Comparison of ENCODE assay signal across 8 cellular contexts in genomic region chr2:87455209-87455842, GRCh38.
DNase-seq lines count a peak whose midpoint lies in the region; ATAC-seq and TF ChIP-seq lines count a peak whose summit lies in the region.
"Not testable (repeated sequence)": the region's sequence is repeated elsewhere in the genome, so short reads cannot be mapped to it uniquely, and the experiment has no call there.

No MANE protein-coding gene starts in this region.

- H3K4me1 Mint-ChIP-seq in CD4-positive, alpha-beta T cell (ENCODE audit: low read depth); stimulated activated effector memory CD8-positive, alpha-beta T cell treated with anti-CD3 and anti-CD28 coated beads, Interleukin-12 subunit alpha, Interleukin-12 subunit beta, amount 100 ng/mL, for 72 hours: not testable (repeated sequence)
- H3K4me1 Mint-ChIP-seq in activated T-cell treated with anti-CD3 and anti-CD28 coated beads, Interleukin-2, amount 50 U/mL, for 4 hours (ENCODE audit: low read depth), result peaks cover 23% of the 10 kb centered on the region
- peaks cover 17% of the 10 kb centered on the region for H3K4me1 Mint-ChIP-seq in endothelial cell (ENCODE audit: unreplicated experiment)

- not testable (repeated sequence) for DNase-seq in CD4-positive, alpha-beta T cell; activated T-cell treated with anti-CD3 and anti-CD28 coated beads, Interleukin-2, amount 50 U/mL, for 4 hours; endothelial cell (ENCODE audit: low spot score); lung (ENCODE audit: low spot score)
- peak in 1 of 2 donors; percentile 55 for DNase-seq in stimulated activated effector memory CD8-positive, alpha-beta T cell treated with anti-CD3 and anti-CD28 coated beads, Interleukin-12 subunit alpha, Interleukin-12 subunit beta, amount 100 ng/mL, for 72 hours (ENCODE audit: low spot score in 2 of 2)

- POLR2A ChIA-PET in CD4-positive, alpha-beta T cell (lab: Charles Lee), result not testable (repeated sequence)

- H2AFZ ChIP-seq in KMS-11 (ENCODE audit: low read depth), result not testable (repeated sequence)

- H3K27ac Mint-ChIP-seq in CD4-positive, alpha-beta T cell, result not testable (repeated sequence)
- peak overlapping the region; percentile 64 for H3K27ac Mint-ChIP-seq in endothelial cell (ENCODE audit: unreplicated experiment)
- peak overlapping the region; percentile 91 for H3K27ac Mint-ChIP-seq in stimulated activated effector memory CD8-positive, alpha-beta T cell treated with anti-CD3 and anti-CD28 coated beads, Interleukin-12 subunit alpha, Interleukin-12 subunit beta, amount 100 ng/mL, for 72 hours

- not testable (repeated sequence) for H4K20me1 ChIP-seq in KMS-11 (ENCODE audit: insufficient read depth)

- not testable (repeated sequence) for H3K27me3 Mint-ChIP-seq in CD4-positive, alpha-beta T cell; activated T-cell treated with anti-CD3 and anti-CD28 coated beads, Interleukin-2, amount 50 U/mL, for 4 hours (ENCODE audit: low read depth); endothelial cell (ENCODE audit: unreplicated experiment)

- H3K4me2 ChIP-seq in KMS-11, result peak overlapping the region; percentile 50

- H3K9me3 ChIP-seq in CD4-positive, alpha-beta T cell (ENCODE audit: control insufficient read depth, low read length); lung (ENCODE audit: control insufficient read depth in 2 of 2, insufficient read depth in 1 of 2, low read length in 1 of 2): not testable (repeated sequence)

- H3K4me1 ChIP-seq in KMS-11 (ENCODE audit: low read depth, poor library complexity, severe bottlenecking); lung (ENCODE audit: control insufficient read depth in 2 of 2, insufficient read depth in 2 of 2, low read length in 2 of 2): not testable (repeated sequence)

- TF ChIP-seq CTCF in CD4-positive, alpha-beta T cell (IDR thresholded peaks at IDR 0.05); KMS-11 (conservative IDR thresholded peaks at IDR 0.05; ENCODE audit: low read depth, low read length); endothelial cell (IDR thresholded peaks at IDR 0.05; ENCODE audit: unreplicated experiment); lung (IDR thresholded peaks at IDR 0.05; ENCODE audit: control extremely low read depth, extremely low read depth): not testable (repeated sequence)

- peak overlapping the region; percentile 77 for H3K4me3 Mint-ChIP-seq in CD4-positive, alpha-beta T cell
- peak overlapping the region; percentile 78 for H3K4me3 Mint-ChIP-seq in activated T-cell treated with anti-CD3 and anti-CD28 coated beads, Interleukin-2, amount 50 U/mL, for 4 hours
- H3K4me3 Mint-ChIP-seq in endothelial cell (ENCODE audit: unreplicated experiment), result not testable (repeated sequence)
- H3K4me3 Mint-ChIP-seq in stimulated activated effector memory CD8-positive, alpha-beta T cell treated with anti-CD3 and anti-CD28 coated beads, Interleukin-12 subunit alpha, Interleukin-12 subunit beta, amount 100 ng/mL, for 72 hours, result peak overlapping the region; percentile 70

- WGBS in lung, 2 donors, result 2 to 4% methylated on average over 3 to 8 of the region's 12 CpGs

- CTCF ChIA-PET in CD4-positive, alpha-beta T cell (lab: Charles Lee), result not testable (repeated sequence)

- H3K4me3 ChIP-seq in KMS-11 (IDR thresholded peaks at IDR 0.05; ENCODE audit: insufficient read depth, low read depth, low read length); lung: not testable (repeated sequence)

- H3K36me3 ChIP-seq in KMS-11 (ENCODE audit: insufficient read depth); lung (ENCODE audit: control insufficient read depth in 2 of 2, insufficient read depth in 2 of 2, low read length in 2 of 2): not testable (repeated sequence)

- ATAC-seq in CD4-positive, alpha-beta T cell (ENCODE audit: poor library complexity), result peak; percentile 49
- ATAC-seq in GM19438 (IDR thresholded peaks at IDR 0.05; ENCODE audit: low read depth, unreplicated experiment) (peak; percentile 52), HG02870 (IDR thresholded peaks at IDR 0.05; ENCODE audit: unreplicated experiment) (peak; percentile 42), lung (ENCODE audit: insufficient read depth, low FRiP score) (peak; percentile 81)
- peak in 1 of 2 donors; percentile 5 for ATAC-seq in activated T-cell treated with anti-CD3 and anti-CD28 coated beads, Interleukin-2, amount 50 U/mL, for 4 hours
- ATAC-seq in stimulated activated effector memory CD8-positive, alpha-beta T cell treated with anti-CD3 and anti-CD28 coated beads, Interleukin-12 subunit alpha, Interleukin-12 subunit beta, amount 100 ng/mL, for 72 hours, result peak; percentile 43

- not testable (repeated sequence) for H3K27ac ChIP-seq in CD4-positive, alpha-beta T cell (ENCODE audit: low read depth, low read length)
- H3K27ac ChIP-seq in KMS-11 (peak overlapping the region; percentile 90), lung (ENCODE audit: low read depth in 1 of 2, low read length in 1 of 2) (peak overlapping the region; percentile 55 to 75)

- peaks cover 34% of the 10 kb centered on the region for H3K79me2 ChIP-seq in KMS-11 (ENCODE audit: insufficient read depth, low read depth)

- intact Hi-C loops in CD4-positive, alpha-beta T cell (cut with DNase I, micrococcal nuclease), result not testable (repeated sequence)

- H3K36me3 Mint-ChIP-seq in CD4-positive, alpha-beta T cell (ENCODE audit: low read depth); endothelial cell (ENCODE audit: low read depth, unreplicated experiment): not testable (repeated sequence)
- peaks cover 12% of the 10 kb centered on the region for H3K36me3 Mint-ChIP-seq in activated T-cell treated with anti-CD3 and anti-CD28 coated beads, Interleukin-2, amount 50 U/mL, for 4 hours (ENCODE audit: insufficient read depth)
- peaks cover 38% of the 10 kb centered on the region for H3K36me3 Mint-ChIP-seq in stimulated activated effector memory CD8-positive, alpha-beta T cell treated with anti-CD3 and anti-CD28 coated beads, Interleukin-12 subunit alpha, Interleukin-12 subunit beta, amount 100 ng/mL, for 72 hours

- not testable (repeated sequence) for H3K27me3 ChIP-seq in CD4-positive, alpha-beta T cell (ENCODE audit: control insufficient read depth, insufficient read depth, low read length); KMS-11 (ENCODE audit: insufficient read depth, low read depth); lung (ENCODE audit: control insufficient read depth, insufficient read depth)

- H3K9me3 Mint-ChIP-seq in CD4-positive, alpha-beta T cell; activated T-cell treated with anti-CD3 and anti-CD28 coated beads, Interleukin-2, amount 50 U/mL, for 4 hours; endothelial cell (ENCODE audit: unreplicated experiment); stimulated activated effector memory CD8-positive, alpha-beta T cell treated with anti-CD3 and anti-CD28 coated beads, Interleukin-12 subunit alpha, Interleukin-12 subunit beta, amount 100 ng/mL, for 72 hours: not testable (repeated sequence)

- H3K9ac ChIP-seq in KMS-11, result peak overlapping the region; percentile 93
